9 cellular contexts compared by ENCODE assay signal in genomic region chr3:48446043-48446424, GRCh38. TPM values are rescaled to one million over a fixed set of nuclear protein-coding genes. Genes with fewer than 3 reads are reported as not detected.
DNase-seq lines count a peak whose midpoint lies in the region; ATAC-seq and TF ChIP-seq lines count a peak whose summit lies in the region.
"Had no signal": no experiment of that assay in that cellular context is flagged by ENCODE, and none has a peak within 500 bp of the region (broad histone marks: within the 10 kb centered on the region; RNA-seq: fewer than 3 reads in every experiment).

No MANE protein-coding gene starts in this region.

- H3K9me3 Mint-ChIP-seq in activated T-cell treated with anti-CD3 and anti-CD28 coated beads, Interleukin-2, amount 50 U/mL, for 4 hours: no peaks in the 10 kb centered on the region

- no peak for TF ChIP-seq CTCF in astrocyte of the spinal cord (IDR thresholded peaks at IDR 0.05; ENCODE audit: low read depth, low read length)
- no peak for TF ChIP-seq CTCF in lower leg skin (IDR thresholded peaks at IDR 0.05)
- no peak for TF ChIP-seq CTCF in transverse colon (IDR thresholded peaks at IDR 0.05)

- H3K27ac ChIP-seq in transverse colon: peak overlapping the region; percentile 92 to 97 (median 94)

- no peak for TF ChIP-seq EP300 in transverse colon (IDR thresholded peaks at IDR 0.05; ENCODE audit: low read depth)

- H3K4me1 Mint-ChIP-seq in activated T-cell treated with anti-CD3 and anti-CD28 coated beads, Interleukin-2, amount 50 U/mL, for 4 hours (ENCODE audit: low read depth): peaks cover 40% of the 10 kb centered on the region

- peaks cover 21 to 29% (median 24%) of the 10 kb centered on the region in 4 donors for H3K4me1 ChIP-seq in transverse colon

- peak overlapping the region; percentile 96 for H3K4me3 Mint-ChIP-seq in activated T-cell treated with anti-CD3 and anti-CD28 coated beads, Interleukin-2, amount 50 U/mL, for 4 hours

- peak overlapping the region; percentile 75 for H3K4me3 ChIP-seq in astrocyte of the spinal cord (ENCODE audit: low read depth, low read length)
- H3K4me3 ChIP-seq in lower leg skin (ENCODE audit: low read depth, poor library complexity, severe bottlenecking): peak overlapping the region; percentile 46
- peak overlapping the region; percentile 66 to 87 (median 70) for H3K4me3 ChIP-seq in transverse colon

- in situ Hi-C loops in astrocyte of the spinal cord (cut with HindIII; ENCODE audit: low sequenced_read_pairs) (no loop called here), transverse colon (cut with MboI; ENCODE audit: low pct_ligation_motif_present in 1 of 4, low pct_unique_long_range_greater_than_20kb in 1 of 4, low sequenced_read_pairs in 3 of 4) (no loop called here)

- ATAC-seq in activated T-cell treated with anti-CD3 and anti-CD28 coated beads, Interleukin-2, amount 50 U/mL, for 4 hours: no peak

- intact Hi-C loops in lower leg skin (cut with DNase I; ENCODE audit: low total_unique reads): loop anchor here (10.0 kb wide), 1 partner anchor 109 kb away; the partner anchor contains the start of gene PFKFB4
- intact Hi-C loops in transverse colon (cut with DNase I; ENCODE audit: low total_unique reads): no loop called here

- no peaks in the 10 kb centered on the region for H3K27me3 ChIP-seq in transverse colon

- H3K36me3 Mint-ChIP-seq in activated T-cell treated with anti-CD3 and anti-CD28 coated beads, Interleukin-2, amount 50 U/mL, for 4 hours (ENCODE audit: insufficient read depth): peaks cover 21% of the 10 kb centered on the region

- no peak for TF ChIP-seq POLR2A in lower leg skin (IDR thresholded peaks at IDR 0.05)
- no peak for TF ChIP-seq POLR2A in transverse colon (IDR thresholded peaks at IDR 0.05)

- H3K27me3 Mint-ChIP-seq in activated T-cell treated with anti-CD3 and anti-CD28 coated beads, Interleukin-2, amount 50 U/mL, for 4 hours (ENCODE audit: low read depth): no peaks in the 10 kb centered on the region

- peaks cover 0 to 11% (median 2%) of the 10 kb centered on the region in 4 donors for H3K36me3 ChIP-seq in transverse colon

- WGBS in lower leg skin, 2 donors: 14 to 15% methylated on average over 6 of the region's 6 CpGs
- 16 to 67% methylated on average over 1 to 6 of the region's 6 CpGs for WGBS in transverse colon (ENCODE audit: low coverage in 1 of 2), 2 donors

- no peak for DNase-seq in activated T-cell treated with anti-CD3 and anti-CD28 coated beads, Interleukin-2, amount 50 U/mL, for 4 hours
- no peak for DNase-seq in activated T-cell treated with anti-CD3 and anti-CD28 coated beads, Interleukin-2, amount 50 U/mL, for 48 hours
- DNase-seq in astrocyte of the spinal cord (ENCODE audit: low read depth, low spot score) (no peak), lower leg skin (ENCODE audit: low spot score in 2 of 2) (no peak), transverse colon (no peak), T1000 (lab: John Stamatoyannopoulos, UW) (no peak), mucosa of gallbladder (ENCODE audit: low spot score) (no peak), HPDE6-E6E7 (ENCODE audit: extremely low spot score) (no peak)
- DNase-seq: DMS79 had no signal

- no peaks in the 10 kb centered on the region for H3K9me3 ChIP-seq in transverse colon

RNA-seq across cellular contexts. Expression of gene ATRIP, which starts 0.5 kb away (rescaled TPM):
- total RNA-seq in activated T-cell treated with anti-CD3 and anti-CD28 coated beads, Interleukin-2, amount 50 U/mL, for 4 hours: 10 to 100 TPM; 17.3 to 17.6 (median 17.5) TPM
- 10 to 100 TPM in 2 of 4 donors, 1 to 10 TPM in 2; 5.6 to 14.1 (median 9.3) TPM for total RNA-seq in lower leg skin
- total RNA-seq in transverse colon: 1 to 10 TPM; 1.8 to 4.4 (median 2.9) TPM
- total RNA-seq in mucosa of gallbladder: 4.6 TPM

RNA-seq across cellular contexts. Expression of gene TMA7, which starts 6.0 kb away (rescaled TPM):
- total RNA-seq in activated T-cell treated with anti-CD3 and anti-CD28 coated beads, Interleukin-2, amount 50 U/mL, for 4 hours: 100 to 1,000 TPM; 306 to 337 (median 326) TPM
- total RNA-seq in lower leg skin (100 to 1,000 TPM; 173 to 271 (median 250) TPM), transverse colon (100 to 1,000 TPM; 115 to 279 (median 192) TPM), mucosa of gallbladder (165 TPM)

RNA-seq across cellular contexts. Expression of gene CCDC51, which starts 6.1 kb away (rescaled TPM):
- 10 to 100 TPM; 21.7 to 29.4 (median 24.7) TPM for total RNA-seq in activated T-cell treated with anti-CD3 and anti-CD28 coated beads, Interleukin-2, amount 50 U/mL, for 4 hours
- 10 to 100 TPM in 3 of 4 donors, 1 to 10 TPM in 1; 6.7 to 17.1 (median 11.6) TPM for total RNA-seq in lower leg skin
- total RNA-seq in transverse colon: 10 to 100 TPM in 2 of 4 donors, 1 to 10 TPM in 2; 2.8 to 14.1 (median 8.2) TPM
- 10.1 TPM for total RNA-seq in mucosa of gallbladder

RNA-seq across cellular contexts. Expression of gene PLXNB1, which starts 16.1 kb away (rescaled TPM):
- total RNA-seq in activated T-cell treated with anti-CD3 and anti-CD28 coated beads, Interleukin-2, amount 50 U/mL, for 4 hours: 1 to 10 TPM; 6.0 to 7.2 (median 6.8) TPM
- total RNA-seq in lower leg skin (100 to 1,000 TPM; 111 to 227 (median 145) TPM), transverse colon (100 to 1,000 TPM; 129 to 530 (median 245) TPM), mucosa of gallbladder (257 TPM)

RNA-seq across cellular contexts. Expression of gene SHISA5, which starts 57.9 kb away (rescaled TPM):
- total RNA-seq in activated T-cell treated with anti-CD3 and anti-CD28 coated beads, Interleukin-2, amount 50 U/mL, for 4 hours: 10 to 100 TPM; 59.9 to 88.8 (median 62.7) TPM
- total RNA-seq in lower leg skin: 10 to 100 TPM; 64.3 to 93.6 (median 71.0) TPM
- 10 to 100 TPM; 72.9 to 89.4 (median 80.8) TPM for total RNA-seq in transverse colon
- total RNA-seq in mucosa of gallbladder: 181 TPM
